ENCODE assay signal across 21 cellular contexts in genomic region chr2:3200420-3200939, GRCh38.
DNase-seq lines count a peak whose midpoint lies in the region; ATAC-seq and TF ChIP-seq lines count a peak whose summit lies in the region.
"Had no signal": no experiment of that assay in that cellular context is flagged by ENCODE, and none has a peak within 500 bp of the region (broad histone marks: within the 10 kb centered on the region; RNA-seq: fewer than 3 reads in every experiment).

No MANE protein-coding gene starts in this region.

- no peaks in the 10 kb centered on the region for H3K79me2 ChIP-seq in MM.1S (ENCODE audit: low read length)
- H3K79me2 ChIP-seq: hepatocyte had no signal

- H4K20me1 ChIP-seq in MM.1S (ENCODE audit: insufficient read depth, low read length) = no peaks in the 10 kb centered on the region

- H3K4me3 ChIP-seq in BJ (ENCODE audit: low read depth, low read length) (no peak overlapping the region), MG63 (no peak overlapping the region), MM.1S (ENCODE audit: low read length) (no peak overlapping the region)
- H3K4me3 ChIP-seq: cardiac muscle cell, hepatocyte, neural progenitor cell, vagina had no signal

- H3K4me3 Mint-ChIP-seq in endothelial cell (ENCODE audit: unreplicated experiment) (no peak overlapping the region), natural killer cell (no peak overlapping the region)
- H3K4me3 Mint-ChIP-seq: activated naive CD8-positive, alpha-beta T cell treated with anti-CD3 and anti-CD28 coated beads, Interleukin-2, amount 10 ng/mL, durations not matched to agents 7 days and 5 days; neural progenitor cell had no signal

- no peak overlapping the region for H3K27ac ChIP-seq in MM.1S (ENCODE audit: low read length)
- H3K27ac ChIP-seq: cardiac muscle cell, hepatocyte, neural progenitor cell, vagina had no signal

- DNase-seq in BJ (ENCODE audit: low read depth) = peak; percentile 12
- DNase-seq in MG63 = peak; percentile 31
- no peak for DNase-seq in endothelial cell (ENCODE audit: low spot score)
- no peak for DNase-seq in natural killer cell
- DNase-seq in NCI-H187 (lab: John Stamatoyannopoulos, UW) = no peak
- DNase-seq in DMS 273 (lab: John Stamatoyannopoulos, UW; ENCODE audit: unreplicated experiment) = no peak
- DNase-seq in MM.1S = no peak
- no peak for DNase-seq in pons (ENCODE audit: low spot score)
- DNase-seq: activated naive CD8-positive, alpha-beta T cell treated with anti-CD3 and anti-CD28 coated beads, Interleukin-2, amount 10 ng/mL, durations not matched to agents 7 days and 5 days; effector memory CD4-positive, alpha-beta T cell; GDM1; kidney; NCI-H1092; NCI-H2107; NCI-H526; retina; T-helper 9 cell had no signal

- intact Hi-C loops in natural killer cell (cut with micrococcal nuclease) = no loop called here

- no peak for ATAC-seq in natural killer cell

- H3K36me3 Mint-ChIP-seq in endothelial cell (ENCODE audit: low read depth, unreplicated experiment) = peaks cover 18% of the 10 kb centered on the region
- no peaks in the 10 kb centered on the region for H3K36me3 Mint-ChIP-seq in natural killer cell

- CTCF ChIA-PET in BJ (lab: Yijun Ruan, JAX) = interaction anchor here (1.3 kb wide), 1 partner anchor 450 kb away, joined by 3 read pairs; no protein-coding TSS in a partner anchor

- no peaks in the 10 kb centered on the region for H3K9me3 ChIP-seq in MG63
- H3K9me3 ChIP-seq in MM.1S (replicated peaks; ENCODE audit: insufficient read depth, low read length) = no peaks in the 10 kb centered on the region
- H3K9me3 ChIP-seq: vagina had no signal

- no peak for TF ChIP-seq CTCF in BJ (IDR thresholded peaks at IDR 0.05; ENCODE audit: insufficient read depth, low read depth, low read length)
- no peak for TF ChIP-seq CTCF in endothelial cell (IDR thresholded peaks at IDR 0.05; ENCODE audit: unreplicated experiment)
- TF ChIP-seq CTCF in natural killer cell (IDR thresholded peaks at IDR 0.05) = no peak
- TF ChIP-seq CTCF in MM.1S (IDR thresholded peaks at IDR 0.05; ENCODE audit: low read length) = no peak

- no peak overlapping the region for H2AFZ ChIP-seq in MM.1S (ENCODE audit: low read length)
- H2AFZ ChIP-seq: hepatocyte, neural progenitor cell had no signal

- H3K9me3 Mint-ChIP-seq in endothelial cell (ENCODE audit: unreplicated experiment) (no peaks in the 10 kb centered on the region), natural killer cell (no peaks in the 10 kb centered on the region)
- H3K9me3 Mint-ChIP-seq: activated naive CD8-positive, alpha-beta T cell treated with anti-CD3 and anti-CD28 coated beads, Interleukin-2, amount 10 ng/mL, durations not matched to agents 7 days and 5 days had no signal

- H3K27ac Mint-ChIP-seq in endothelial cell (ENCODE audit: unreplicated experiment) = peak overlapping the region; percentile 42
- H3K27ac Mint-ChIP-seq in natural killer cell = peak overlapping the region; percentile 78 to 83
- H3K27ac Mint-ChIP-seq: activated naive CD8-positive, alpha-beta T cell treated with anti-CD3 and anti-CD28 coated beads, Interleukin-2, amount 10 ng/mL, durations not matched to agents 7 days and 5 days; neural progenitor cell had no signal

- no peak overlapping the region for H3K4me2 ChIP-seq in MM.1S (ENCODE audit: low read depth, low read length)
- H3K4me2 ChIP-seq: hepatocyte, neural progenitor cell had no signal

- no peaks in the 10 kb centered on the region for H3K9me2 ChIP-seq in MM.1S (replicated peaks; ENCODE audit: insufficient read depth, low read length)

- H3K36me3 ChIP-seq in BJ (ENCODE audit: control insufficient read depth, insufficient read depth, low read length) (no peaks in the 10 kb centered on the region; the same call in 1 of the 2 replicates), MG63 (no peaks in the 10 kb centered on the region), MM.1S (replicated peaks; ENCODE audit: insufficient read depth, low read length) (no peaks in the 10 kb centered on the region)
- H3K36me3 ChIP-seq: cardiac muscle cell, neural progenitor cell, vagina had no signal

- H3K4me1 ChIP-seq in MM.1S (ENCODE audit: low read length) = no peaks in the 10 kb centered on the region
- H3K4me1 ChIP-seq: vagina had no signal

- H3K27me3 Mint-ChIP-seq in endothelial cell (ENCODE audit: unreplicated experiment) (peaks cover 4% of the 10 kb centered on the region), natural killer cell (ENCODE audit: low read depth in 2 of 2) (no peaks in the 10 kb centered on the region)
- H3K27me3 Mint-ChIP-seq: activated naive CD8-positive, alpha-beta T cell treated with anti-CD3 and anti-CD28 coated beads, Interleukin-2, amount 10 ng/mL, durations not matched to agents 7 days and 5 days had no signal

- no peaks in the 10 kb centered on the region for H3F3A ChIP-seq in MM.1S (ENCODE audit: insufficient read depth, low read length)

- POLR2A ChIA-PET in BJ (lab: Charles Lee) = no interaction called here

- no peaks in the 10 kb centered on the region for H3K27me3 ChIP-seq in BJ (ENCODE audit: control insufficient read depth, insufficient read depth, low read length)
- H3K27me3 ChIP-seq in MG63 = no peaks in the 10 kb centered on the region
- H3K27me3 ChIP-seq in MM.1S (replicated peaks; ENCODE audit: insufficient read depth, low read length) = no peaks in the 10 kb centered on the region
- H3K27me3 ChIP-seq: cardiac muscle cell, hepatocyte, neural progenitor cell, vagina had no signal

- H3K4me1 Mint-ChIP-seq in endothelial cell (ENCODE audit: unreplicated experiment) (peaks cover 3% of the 10 kb centered on the region), natural killer cell (peaks cover 37 to 40% of the 10 kb centered on the region in 2 donors)

- H3K9ac ChIP-seq in MM.1S (ENCODE audit: low read length) = no peak overlapping the region
- H3K9ac ChIP-seq: neural progenitor cell had no signal

Comparison
In these comparisons a context has a peak if more than half of its experiments do, and no peak if none do; other contexts are left out.
1. DNase-seq: peak in BJ (single experiment) and MG63 (single experiment); none in endothelial cell (single experiment), natural killer cell (single experiment), NCI-H187 (0 of 2), DMS 273 (single experiment), MM.1S (single experiment) and pons (single experiment).